ENCODE assay signal across 20 cellular contexts in genomic region chr6:166406197-166406596, GRCh38. TPM values are rescaled to one million over a fixed set of nuclear protein-coding genes. Genes with fewer than 3 reads are reported as not detected.
DNase-seq lines count a peak whose midpoint lies in the region; ATAC-seq, FAIRE-seq and TF ChIP-seq lines count a peak whose summit lies in the region.
"Had no signal": no experiment of that assay in that cellular context is flagged by ENCODE, and none has a peak within 500 bp of the region (broad histone marks: within the 10 kb centered on the region; RNA-seq: fewer than 3 reads in every experiment).

No MANE protein-coding gene starts in this region.

- H4K20me1 ChIP-seq in HepG2 (ENCODE audit: insufficient read depth, low read length) = no peaks in the 10 kb centered on the region
- H4K20me1 ChIP-seq in H1 (replicated peaks in 1 of 2; ENCODE audit: control insufficient read depth in 1 of 2, insufficient read depth in 2 of 2, low read length in 2 of 2) = peaks cover 0 to 4% of the 10 kb centered on the region in 2 experiments

- H3K36me3 ChIP-seq in HepG2 (replicated peaks in 1 of 2; ENCODE audit: control insufficient read depth in 1 of 2, insufficient read depth in 2 of 2, low read length in 2 of 2) = no peaks in the 10 kb centered on the region
- H3K36me3 ChIP-seq in right lobe of liver = no peaks in the 10 kb centered on the region
- H3K36me3 ChIP-seq in H1 (ENCODE audit: control insufficient read depth in 2 of 4, insufficient read depth in 4 of 4, low read length in 3 of 4) = no peaks in the 10 kb centered on the region; a peak in 1 of 8 replicates
- H3K36me3 ChIP-seq in trophoblast cell (ENCODE audit: control insufficient read depth in 1 of 2, insufficient read depth in 2 of 2, low read length in 2 of 2) = peaks cover 0 to 2% of the 10 kb centered on the region in 2 experiments

- no peaks in the 10 kb centered on the region for H3K36me3 Mint-ChIP-seq in WTC11
- H3K36me3 Mint-ChIP-seq: CD4-positive, alpha-beta memory T cell had no signal

- TF ChIP-seq EP300 in HepG2 (IDR thresholded peaks at IDR 0.05; ENCODE audit: low read depth in 2 of 2, low read length in 2 of 2) (no peak), HepG2 (CRISPR knock-in tag; IDR thresholded peaks at IDR 0.05; ENCODE audit: borderline replicate concordance) (no peak), H1 (IDR thresholded peaks at IDR 0.05; ENCODE audit: borderline replicate concordance in 1 of 2, low read depth in 2 of 2, low read length in 2 of 2) (no peak)

- H3K18ac ChIP-seq in H1 (ENCODE audit: extremely low read depth, low read length) = no peak overlapping the region
- H3K18ac ChIP-seq in trophoblast cell (ENCODE audit: low read length) = no peak overlapping the region

- no peak overlapping the region for H2AFZ ChIP-seq in HepG2 (ENCODE audit: low read length)
- no peak overlapping the region for H2AFZ ChIP-seq in H1 (ENCODE audit: low read length)
- no peak overlapping the region for H2AFZ ChIP-seq in trophoblast cell (ENCODE audit: insufficient read depth, low read length, poor library complexity)

- intact Hi-C loops in HepG2 (cut with micrococcal nuclease; ENCODE audit: unreplicated experiment) (no loop called here), right lobe of liver (cut with DNase I) (loop anchor here in 1 of 2 donors (5.0 kb wide), 1 partner anchor 134 kb away; no protein-coding TSS in a partner anchor)

- H3K4me1 ChIP-seq in HepG2 (ENCODE audit: insufficient read depth, low read length) (peaks cover 36% of the 10 kb centered on the region), right lobe of liver (peaks cover 0 to 9% (median 3%) of the 10 kb centered on the region in 4 donors), H1 (replicated peaks in 1 of 4; ENCODE audit: control insufficient read depth in 3 of 4, insufficient read depth in 4 of 4, low read length in 3 of 4) (peaks cover 0 to 3% (median 0%) of the 10 kb centered on the region in 4 experiments; a peak in 2 of 7 replicates), trophoblast cell (ENCODE audit: control insufficient read depth in 1 of 2, insufficient read depth in 2 of 2, low read length in 2 of 2) (no peaks in the 10 kb centered on the region)

- H3K56ac ChIP-seq in H1 (replicated peaks; ENCODE audit: insufficient read length, low read depth, low read length) = no peak overlapping the region

- H3K9ac ChIP-seq in HepG2 (ENCODE audit: insufficient read depth, low read depth, low read length) = no peak overlapping the region
- no peak overlapping the region for H3K9ac ChIP-seq in H1 (replicated peaks in 1 of 4; ENCODE audit: extremely low read depth in 1 of 4, low read depth in 3 of 4, low read length in 3 of 4)
- no peak overlapping the region for H3K9ac ChIP-seq in trophoblast cell (ENCODE audit: low read length)

- peak; percentile 77 for ATAC-seq in HepG2
- no peak for ATAC-seq in right lobe of liver
- ATAC-seq in left lobe of liver = peak; percentile 19
- ATAC-seq in WTC11 = no peak

- H3K79me1 ChIP-seq in H1 (ENCODE audit: low read depth, low read length) (peaks cover 2% of the 10 kb centered on the region; the same call in 1 of the 2 replicates), trophoblast cell (ENCODE audit: low read length) (no peaks in the 10 kb centered on the region)

- H3K79me2 ChIP-seq in HepG2 (ENCODE audit: insufficient read depth, low read length) = no peaks in the 10 kb centered on the region
- H3K79me2 ChIP-seq in H1 (ENCODE audit: control insufficient read depth in 1 of 2, insufficient read depth in 2 of 2, low read length in 2 of 2) = no peaks in the 10 kb centered on the region
- H3K79me2 ChIP-seq in trophoblast cell (ENCODE audit: control insufficient read depth, insufficient read depth, low read length, poor library complexity) = no peaks in the 10 kb centered on the region

- H3K4me1 Mint-ChIP-seq in WTC11 = peaks cover 16% of the 10 kb centered on the region

- no TSS peak for BruUV-seq in HepG2 (replicated peaks; lab: Mats Ljungman, UMichigan)

- TF ChIP-seq POLR2A in HepG2 (IDR thresholded peaks at IDR 0.05; ENCODE audit: insufficient read depth in 1 of 2, low read depth in 2 of 2, low read length in 2 of 2) (no peak), right lobe of liver (IDR thresholded peaks at IDR 0.05) (no peak), H1 (IDR thresholded peaks at IDR 0.05; ENCODE audit: control extremely low read depth in 1 of 2, low read depth in 2 of 2, low read length in 2 of 2) (no peak)

- in situ Hi-C loops in HepG2 (cut with HindIII; ENCODE audit: extremely low pct_ligation_motif_present, low pct_unique_long_range_greater_than_20kb) = no loop called here

- DNase-seq in HepG2 (ENCODE audit: low spot score) (no peak), right lobe of liver (no peak), H1 (ENCODE audit: low read depth in 1 of 2, low spot score in 2 of 2) (no peak), left lobe of liver (ENCODE audit: low spot score) (peak; percentile 33), trophoblast cell (no peak), foreskin fibroblast (no peak), WTC11 (ENCODE audit: low spot score) (no peak)
- DNase-seq in stimulated activated CD4-positive, alpha-beta T cell treated with anti-CD3 and anti-CD28 coated beads, Interleukin-4, amount 100 ng/mL, for 24 hours = no peak
- DNase-seq: C1 segment of cervical spinal cord; Calu3; CD4-positive, alpha-beta memory T cell; COR-L47; DMS53; DMS79 treated with DMSO at 0.1 percent for 48 hours; GF-D8; GOT3; H7; HCEC 1CT had no signal

- no peak overlapping the region for H2AK5ac ChIP-seq in H1 (ENCODE audit: low read depth, low read length)
- H2AK5ac ChIP-seq in trophoblast cell (ENCODE audit: low read length) = no peak overlapping the region

- H4K12ac ChIP-seq in trophoblast cell (ENCODE audit: low read depth, low read length) = no peak overlapping the region

- H2BK15ac ChIP-seq in H1 (ENCODE audit: low read length) = no peak overlapping the region

- H2BK5ac ChIP-seq in H1 (ENCODE audit: low read depth, low read length) (no peak overlapping the region), trophoblast cell (ENCODE audit: low read depth, low read length, poor library complexity) (no peak overlapping the region)

- H3K9me3 ChIP-seq in HepG2 (ENCODE audit: low read length) (no peaks in the 10 kb centered on the region), right lobe of liver (no peaks in the 10 kb centered on the region), H1 (ENCODE audit: insufficient read depth in 2 of 2, low read depth in 1 of 2, low read length in 1 of 2) (no peaks in the 10 kb centered on the region), trophoblast cell (ENCODE audit: insufficient read depth, low read depth, low read length) (peaks cover 2% of the 10 kb centered on the region)

- H3K4me2 ChIP-seq in HepG2 (ENCODE audit: low read depth, low read length) (no peak overlapping the region), H1 (ENCODE audit: insufficient read depth in 1 of 2, low read depth in 2 of 2, low read length in 2 of 2) (no peak overlapping the region), trophoblast cell (ENCODE audit: low read length) (no peak overlapping the region)

- H3K4ac ChIP-seq in H1 (replicated peaks; ENCODE audit: insufficient read length, low read depth, low read length) = no peak overlapping the region
- H3K4ac ChIP-seq in trophoblast cell (ENCODE audit: low read depth, low read length) = no peak overlapping the region

- POLR2A ChIA-PET in HepG2 (lab: Yijun Ruan, JAX) = no interaction called here
- POLR2A ChIA-PET in H1 (lab: Charles Lee; ENCODE audit: partially characterized antibody) = interaction anchor here (0.6 kb wide), 1 partner anchor 64 kb away, joined by 3 read pairs; no protein-coding TSS in a partner anchor
- POLR2A ChIA-PET in WTC11 (lab: Charles Lee) = no interaction called here

- H3K27me3 Mint-ChIP-seq in WTC11 (ENCODE audit: low read depth) = no peaks in the 10 kb centered on the region
- H3K27me3 Mint-ChIP-seq: CD4-positive, alpha-beta memory T cell had no signal

- no peak overlapping the region for H2BK12ac ChIP-seq in H1 (ENCODE audit: low read depth, low read length)
- no peak overlapping the region for H2BK12ac ChIP-seq in trophoblast cell (ENCODE audit: low read length)

- H4K5ac ChIP-seq in H1 (ENCODE audit: insufficient read length, low read depth, low read length) = no peak overlapping the region

- no peak overlapping the region for H4K91ac ChIP-seq in H1 (replicated peaks; ENCODE audit: insufficient read length, low read length)
- no peak overlapping the region for H4K91ac ChIP-seq in trophoblast cell (ENCODE audit: low read depth, low read length)

- no peak overlapping the region for H3K4me3 ChIP-seq in HepG2 (replicated peaks in 1 of 3; ENCODE audit: insufficient read depth in 1 of 3, low read depth in 2 of 3, low read length in 3 of 3)
- no peak overlapping the region for H3K4me3 ChIP-seq in right lobe of liver
- no peak overlapping the region for H3K4me3 ChIP-seq in H1 (ENCODE audit: extremely low read depth in 1 of 4, insufficient read depth in 2 of 4, low read depth in 3 of 4, low read length in 4 of 4)
- H3K4me3 ChIP-seq in trophoblast cell (ENCODE audit: low read depth, low read length) = peak overlapping the region; percentile 13
- H3K4me3 ChIP-seq in foreskin fibroblast (ENCODE audit: low read depth in 1 of 2, low read length in 2 of 2) = no peak overlapping the region

- 3% methylated on average over 5 of the region's 12 CpGs for WGBS in HepG2 (ENCODE audit: low lambda C conversion rate)
- 40% methylated on average over 1 of the region's 12 CpGs for WGBS in right lobe of liver (ENCODE audit: insufficient coverage, low coverage, low lambda C conversion rate, missing lambda C conversion rate)
- 87% methylated on average over 12 of the region's 12 CpGs; no CpG with 5 or more reads in 1 of the 2 experiments for whole genome bisulfite sequencing in H1 (ENCODE audit: extremely low coverage in 1 of 2, insufficient coverage in 1 of 2, insufficient read length in 1 of 2, insufficient replicate concordance in 2 of 2, low coverage in 1 of 2, low lambda C conversion rate in 2 of 2, missing lambda C conversion rate in 1 of 2), 2 experiments
- no CpG with 5 or more reads among the region's 12 CpGs for WGBS in trophoblast cell (ENCODE audit: extremely low coverage, insufficient coverage, insufficient read length)

- H3K23ac ChIP-seq in H1 (ENCODE audit: insufficient read length) = no peak overlapping the region
- H3K23ac ChIP-seq in trophoblast cell (ENCODE audit: low read length) = no peak overlapping the region

- H3K27ac ChIP-seq in HepG2 (ENCODE audit: extremely low read length, insufficient read depth, low read length) = no peak overlapping the region
- no peak overlapping the region for H3K27ac ChIP-seq in right lobe of liver
- no peak overlapping the region for H3K27ac ChIP-seq in H1 (ENCODE audit: low read depth, low read length)
- H3K27ac ChIP-seq in trophoblast cell (ENCODE audit: low read depth, low read length) = no peak overlapping the region

- H3K27me3 ChIP-seq in HepG2 (ENCODE audit: control insufficient read depth in 1 of 2, insufficient read depth in 2 of 2, low read length in 2 of 2) (peaks cover 6 to 63% of the 10 kb centered on the region in 2 experiments), right lobe of liver (no peaks in the 10 kb centered on the region), H1 (replicated peaks in 1 of 4; ENCODE audit: control insufficient read depth in 3 of 4, extremely low read depth in 1 of 4, insufficient read depth in 3 of 4, low read length in 3 of 4) (no peaks in the 10 kb centered on the region), trophoblast cell (ENCODE audit: insufficient read depth, low read length) (no peaks in the 10 kb centered on the region)

- CTCF ChIA-PET in HepG2 (lab: Yijun Ruan, JAX; ENCODE audit: low intra/inter-chr PET ratio, low total read pairs) (no interaction called here), H1 (lab: Charles Lee; ENCODE audit: partially characterized antibody) (interaction anchor here (1.2 to 2.2 kb wide), 4 partner anchors 39 to 99 kb away, joined by 4 to 6 read pairs (median 4); no protein-coding TSS in a partner anchor), WTC11 (lab: Charles Lee) (interaction anchor here (1.2 kb wide), 1 partner anchor 93 kb away, joined by 4 read pairs; no protein-coding TSS in a partner anchor)

- no peaks in the 10 kb centered on the region for H3K9me3 Mint-ChIP-seq in WTC11
- H3K9me3 Mint-ChIP-seq: CD4-positive, alpha-beta memory T cell had no signal

- no peak for TF ChIP-seq RAD21 in HepG2 (CRISPR knock-in tag; IDR thresholded peaks at IDR 0.05)
- no peak for TF ChIP-seq RAD21 in H1 (IDR thresholded peaks at IDR 0.05 in 1 of 2, conservative IDR thresholded peaks at IDR 0.05 in 1 of 2; ENCODE audit: low read depth in 2 of 2, low read length in 2 of 2)

- H2BK120ac ChIP-seq in H1 (replicated peaks; ENCODE audit: low read depth, low read length) (no peak overlapping the region), trophoblast cell (ENCODE audit: insufficient read depth, low read length, poor library complexity) (no peak overlapping the region)

- no peak overlapping the region for H3K14ac ChIP-seq in H1 (ENCODE audit: insufficient read length)
- H3K14ac ChIP-seq in trophoblast cell (ENCODE audit: low read length) = no peak overlapping the region

- H3K27ac Mint-ChIP-seq in WTC11 = no peak overlapping the region

- no peak overlapping the region for H2BK20ac ChIP-seq in H1 (ENCODE audit: low read length)

- H4K8ac ChIP-seq in H1 (ENCODE audit: extremely low read depth, insufficient read depth, low read length) (0 out of 2 replicates have a peak overlapping the region, but pooled peaks have one; percentile 52), trophoblast cell (ENCODE audit: low read depth, low read length) (no peak overlapping the region)

- no peak for TF ChIP-seq CTCF in HepG2 (CRISPR knock-in tag; IDR thresholded peaks at IDR 0.05)
- no peak for TF ChIP-seq CTCF in right lobe of liver (IDR thresholded peaks at IDR 0.05)
- no peak for TF ChIP-seq CTCF in H1 (IDR thresholded peaks at IDR 0.05; ENCODE audit: control extremely low read depth in 1 of 3, insufficient read depth in 1 of 3, low read depth in 1 of 3, low read length in 3 of 3)
- TF ChIP-seq CTCF in foreskin fibroblast (IDR thresholded peaks at IDR 0.05; ENCODE audit: low read depth, low read length) = no peak
- TF ChIP-seq CTCF in WTC11 (IDR thresholded peaks at IDR 0.05) = no peak

- no peaks in the 10 kb centered on the region for H3K23me2 ChIP-seq in H1 (ENCODE audit: low read depth, low read length)

- H3K4me3 Mint-ChIP-seq in WTC11 = no peak overlapping the region
- H3K4me3 Mint-ChIP-seq: CD4-positive, alpha-beta memory T cell had no signal

- no peak for FAIRE-seq in HepG2 (lab: Jason Lieb, UNC)
- no peak for FAIRE-seq in H1 (lab: Jason Lieb, UNC)
- FAIRE-seq: GM12891, GM18507 had no signal

RNA-seq across cellular contexts. Expression of gene MPC1, which starts 23.5 kb away (rescaled TPM):
- total RNA-seq in HepG2 (2016; rRNA removed; fragmentation: Illumina TruSeq; extraction: Trizol) (214 and 289 TPM in 2 replicates), right lobe of liver (100 to 1,000 TPM; 102 to 298 (median 180) TPM), left lobe of liver (120 TPM), WTC11 (2021) (8.7 to 10.7 TPM (median 9.6 TPM) in 3 replicates)
- total RNA-seq in HepG2 (2016; cell fraction: cytosol; rRNA removed; fragmentation: Illumina TruSeq; extraction: Trizol; ENCODE audit: low read depth) = 81.3 and 95.3 TPM in 2 replicates
- 218 and 286 TPM in 2 replicates for total RNA-seq in HepG2 (2016; cell fraction: insoluble cytoplasmic fraction; rRNA removed; fragmentation: Illumina TruSeq; extraction: Trizol)
- 145 and 164 TPM in 2 replicates for total RNA-seq in HepG2 (2016; cell fraction: membrane; rRNA removed; fragmentation: Illumina TruSeq; extraction: Trizol)
- total RNA-seq in HepG2 (2016; cell fraction: nucleus; rRNA removed; fragmentation: Illumina TruSeq; extraction: Trizol) = 93.1 and 102 TPM in 2 replicates
- polyA plus RNA-seq in HepG2 (2011; rRNA removed) (168 and 189 TPM in 2 replicates), H1 (2011; rRNA removed) (7.6 and 10.2 TPM in 2 replicates)
- polyA plus RNA-seq in HepG2 (2011; cell fraction: cytosol; rRNA removed) = 191 and 239 TPM in 2 replicates
- polyA plus RNA-seq in HepG2 (2011; cell fraction: nucleus; rRNA removed) = 59.3 and 82.2 TPM in 2 replicates
- 136 and 137 TPM in 2 replicates for polyA plus RNA-seq in HepG2 (2012)
- 98.8 and 128 TPM in 2 replicates for polyA plus RNA-seq in HepG2 (2016; cell fraction: cytosol; fragmentation: Illumina TruSeq; extraction: Trizol; ENCODE audit: low read depth)
- 328 and 353 TPM in 2 replicates for polyA plus RNA-seq in HepG2 (2016; cell fraction: insoluble cytoplasmic fraction; fragmentation: Illumina TruSeq; extraction: Trizol; ENCODE audit: low read depth)
- polyA plus RNA-seq in HepG2 (2016; cell fraction: membrane; fragmentation: Illumina TruSeq; extraction: Trizol; ENCODE audit: low read depth) = 150 and 186 TPM in 2 replicates
- polyA plus RNA-seq in HepG2 (2016; cell fraction: nucleus; fragmentation: Illumina TruSeq; extraction: Trizol; ENCODE audit: insufficient read depth, low read depth) = 207 and 211 TPM in 2 replicates
- 5.6 and 40.9 TPM in 2 replicates for polyA minus RNA-seq in HepG2 (2011; rRNA and poly(A)+ RNA removed; ENCODE audit: low replicate concordance)
- 51.6 and 57.8 TPM in 2 replicates for polyA minus RNA-seq in HepG2 (2011; cell fraction: cytosol; rRNA and poly(A)+ RNA removed)
- 27.4 and 41.9 TPM in 2 replicates for polyA minus RNA-seq in HepG2 (2011; cell fraction: nucleus; rRNA and poly(A)+ RNA removed)
- 12.6 and 15.5 TPM in 2 replicates for total RNA-seq in H1 (2021; fragmentation: NEBNext Ultra II Directional; extraction: Animal tissue kit (Norgen Biotek cat#: 25700))
- polyA plus RNA-seq in H1 (2011; cell fraction: cytosol; rRNA removed) = 10.5 TPM
- 4.1 TPM for polyA plus RNA-seq in H1 (2011; cell fraction: nucleus; rRNA removed)
- 9.4 to 12.2 TPM (median 10.9 TPM) in 4 replicates for polyA plus RNA-seq in H1 (2012, experiment 1 of 2)
- 7.9 TPM for polyA plus RNA-seq in H1 (2012, experiment 2 of 2)
- polyA plus RNA-seq in H1 (2013, experiment 1 of 2) = 20.5 TPM
- polyA plus RNA-seq in H1 (2013, experiment 2 of 2) = 21.8 TPM
- polyA minus RNA-seq in H1 (2011; rRNA and poly(A)+ RNA removed) = 3.9 and 4.2 TPM in 2 replicates
- polyA minus RNA-seq in H1 (2011; cell fraction: cytosol; rRNA and poly(A)+ RNA removed) = 4.4 TPM
- polyA minus RNA-seq in H1 (2011; cell fraction: nucleus; rRNA and poly(A)+ RNA removed) = 3.7 TPM
- 37.3 and 39.8 TPM in 2 replicates for polyA plus RNA-seq in trophoblast cell (2013)

Comparison
In these comparisons a context has a peak if more than half of its experiments do, and no peak if none do; other contexts are left out.
1. ATAC-seq: peak in HepG2 (single experiment) and left lobe of liver (single experiment); none in right lobe of liver (0 of 4) and WTC11 (single experiment).
2. Of the 50 proteins assayed by ChIP-seq in both HepG2 and WTC11: peak only in HepG2: MAX and ZNF263; only in WTC11: none; in both: none; in neither: 48.